ENCODE assay signal across 1 cellular context in the genomic region with DNA sequence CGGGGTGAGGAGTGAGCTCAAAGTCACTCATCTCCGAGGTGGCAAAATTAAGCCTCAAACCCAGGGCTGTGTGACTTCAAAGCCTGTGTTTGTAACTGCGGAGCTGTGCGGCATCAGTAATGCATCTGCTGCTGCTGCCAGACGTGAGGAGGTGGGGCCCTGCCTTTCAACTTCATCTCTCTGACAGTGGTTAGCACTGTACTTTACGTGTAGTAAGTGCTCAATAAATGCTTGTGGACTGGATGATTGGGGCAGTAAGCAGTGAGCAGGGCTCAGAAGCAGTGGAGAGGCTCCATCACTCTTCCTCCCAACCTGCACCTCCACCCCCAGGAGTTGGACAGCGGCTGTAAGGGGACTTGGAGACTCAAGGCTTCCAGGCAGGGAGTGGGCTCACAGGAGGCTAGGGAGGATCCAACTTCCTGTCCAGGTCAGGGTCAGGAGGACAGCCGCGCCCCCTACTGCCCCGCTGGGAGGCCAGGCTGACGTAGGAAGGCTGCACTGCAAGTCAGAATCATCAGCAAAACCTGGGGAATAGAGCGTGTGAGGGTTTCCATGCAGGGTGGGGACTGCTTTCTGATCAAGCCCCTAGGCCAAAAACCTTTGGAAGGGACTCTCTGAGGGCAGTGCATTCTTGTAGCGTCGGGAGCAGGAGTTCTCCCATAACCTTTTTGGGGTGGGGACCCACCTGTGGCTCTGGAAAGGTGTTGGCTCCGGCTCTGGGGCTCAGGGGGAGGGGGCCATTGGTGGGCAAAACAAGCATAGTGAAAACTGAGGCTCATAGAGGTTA.
TF ChIP-seq lines count a peak whose summit lies in the region.

No MANE protein-coding gene starts in this region.

TF ChIP-seq in IMR-90, 13 proteins besides CTCF, POLR2A, EP300 and RAD21 (continued from another document):
- TF ChIP-seq FOS (IDR thresholded peaks at IDR 0.05; ENCODE audit: low read depth, low read length), result no peak
- TF ChIP-seq MAFK (IDR thresholded peaks at IDR 0.05; ENCODE audit: low read depth, low read length), result no peak
- no peak for TF ChIP-seq RCOR1 (IDR thresholded peaks at IDR 0.05; ENCODE audit: insufficient replicate concordance, low read length)
- no peak for TF ChIP-seq BHLHE40 (IDR thresholded peaks at IDR 0.05; ENCODE audit: low read depth, low read length)
- no peak for TF ChIP-seq CHD1 (IDR thresholded peaks at IDR 0.05; ENCODE audit: low read depth, low read length)
